ENCODE assay signal across 1 cellular context in genomic region chr21:41879190-41879998, GRCh38.
A peak's percentile ranks its signal among the peaks of the same experiment; 100 is the strongest.
TF ChIP-seq lines count a peak whose summit lies in the region.

Gene PRDM15 (minus strand): TSS chr21:41879344. CDS start chr21:41860363, 18,981 bp downstream.

TF ChIP-seq in K562, 482 proteins besides CTCF, POLR2A, EP300 and RAD21 (continued from another document and continues in another):
- peak; percentile 95 for TF ChIP-seq ZNF511 (CRISPR knock-in tag; IDR thresholded peaks at IDR 0.05)
- TF ChIP-seq TAF7 (tag; IDR thresholded peaks at IDR 0.05) = peak; percentile 81
- TF ChIP-seq NCOA4 (IDR thresholded peaks at IDR 0.05; ENCODE audit: partially characterized antibody) = no peak
- TF ChIP-seq FUS (optimal IDR thresholded peaks at IDR 0.05; ENCODE audit: low read depth, low read length) = no peak
- TF ChIP-seq NR4A1 (CRISPR knock-in tag; IDR thresholded peaks at IDR 0.05) = 0 out of 2 replicates have a peak, but pooled peaks have one; percentile 58
- TF ChIP-seq NR4A1 (tag; IDR thresholded peaks at IDR 0.05) = peak; percentile 82
- TF ChIP-seq MAZ (CRISPR knock-in tag; conservative IDR thresholded peaks at IDR 0.05 in 1 of 2, IDR thresholded peaks at IDR 0.05 in 1 of 2) = peak; percentile 44 to 77
- no peak for TF ChIP-seq ZNF311 (CRISPR knock-in tag; IDR thresholded peaks at IDR 0.05)
- peak; percentile 49; the same call in 1 of the 2 replicates for TF ChIP-seq ETV5 (CRISPR knock-in tag; IDR thresholded peaks at IDR 0.05; ENCODE audit: low read depth)
- no peak for TF ChIP-seq LCOR (CRISPR knock-in tag; IDR thresholded peaks at IDR 0.05)
- peak; percentile 61 for TF ChIP-seq PRPF4 (IDR thresholded peaks at IDR 0.05; ENCODE audit: insufficient read depth, low read depth, low read length, poor library complexity, severe bottlenecking)
- TF ChIP-seq CCNT2 (IDR thresholded peaks at IDR 0.05; ENCODE audit: borderline replicate concordance, extremely low read depth, insufficient read length, low read depth, low read length) = peak; percentile 20
- TF ChIP-seq KLF13 (tag; IDR thresholded peaks at IDR 0.05; ENCODE audit: borderline replicate concordance, low read depth) = 0 out of 2 replicates have a peak, but pooled peaks have one; percentile 21
- TF ChIP-seq ZNF431 (CRISPR knock-in tag; IDR thresholded peaks at IDR 0.05) = peak; percentile 35; the same call in 1 of the 2 replicates
- peak; percentile 85 for TF ChIP-seq POLR2G (IDR thresholded peaks at IDR 0.05; ENCODE audit: low read depth, low read length)
- TF ChIP-seq KLF1 (tag; IDR thresholded peaks at IDR 0.05) = peak; percentile 71; the same call in 1 of the 2 replicates
- TF ChIP-seq EGR1 (conservative IDR thresholded peaks at IDR 0.05) = peak; percentile 94
- TF ChIP-seq NEUROD1 (IDR thresholded peaks at IDR 0.05; ENCODE audit: borderline replicate concordance, low read depth, low read length, partially characterized antibody) = peak; percentile 74
- peak; percentile 14; the same call in 1 of the 2 replicates for TF ChIP-seq USF2 (CRISPR knock-in tag; IDR thresholded peaks at IDR 0.05)
- peak; percentile 87 to 94 for TF ChIP-seq E2F6 (IDR thresholded peaks at IDR 0.05; ENCODE audit: borderline replicate concordance in 1 of 2, extremely low read depth in 1 of 2, insufficient read depth in 1 of 2, insufficient read length in 1 of 2, low read depth in 1 of 2, low read length in 1 of 2, poor library complexity in 1 of 2, severe bottlenecking in 1 of 2)
- peak; percentile 98 for TF ChIP-seq ZFX (CRISPR knock-in tag; IDR thresholded peaks at IDR 0.05)
- TF ChIP-seq GABPA (tag; conservative IDR thresholded peaks at IDR 0.05; ENCODE audit: low read depth) = peak; percentile 96
- no peak for TF ChIP-seq ZNF778 (CRISPR knock-in tag; IDR thresholded peaks at IDR 0.05)
- TF ChIP-seq XRCC5 (IDR thresholded peaks at IDR 0.05; ENCODE audit: low read depth, low read length) = 0 out of 2 replicates have a peak, but pooled peaks have one; percentile 50
- TF ChIP-seq FOXO4 (CRISPR knock-in tag; IDR thresholded peaks at IDR 0.05) = no peak
- TF ChIP-seq TBP (optimal IDR thresholded peaks at IDR 0.05; ENCODE audit: low read depth, low read length) = peak; percentile 59
- peak; percentile 90 for TF ChIP-seq L3MBTL2 (IDR thresholded peaks at IDR 0.05)
- no peak for TF ChIP-seq SRSF9 (IDR thresholded peaks at IDR 0.05; ENCODE audit: borderline replicate concordance, low read depth, low read length)
- TF ChIP-seq NKRF (IDR thresholded peaks at IDR 0.05; ENCODE audit: borderline replicate concordance) = peak; percentile 34; the same call in 1 of the 2 replicates
- peak in 1 of 2 experiments; percentile 54; a peak in 1 of 4 replicates for TF ChIP-seq HDAC1 (IDR thresholded peaks at IDR 0.05)
- TF ChIP-seq NCOA1 (IDR thresholded peaks at IDR 0.05; ENCODE audit: low read depth) = no peak
- no peak for TF ChIP-seq DIDO1 (tag; IDR thresholded peaks at IDR 0.05; ENCODE audit: low read depth)
- TF ChIP-seq STAT5A (IDR thresholded peaks at IDR 0.05; ENCODE audit: borderline replicate concordance, low read length) = no peak
- TF ChIP-seq SREBF1 (IDR thresholded peaks at IDR 0.05; ENCODE audit: borderline replicate concordance, low read depth, low read length) = no peak
- no peak for TF ChIP-seq MCM3 (IDR thresholded peaks at IDR 0.05)
- no peak for TF ChIP-seq FOXK2 (conservative IDR thresholded peaks at IDR 0.05 in 1 of 2, IDR thresholded peaks at IDR 0.05 in 1 of 2; ENCODE audit: low read depth in 2 of 2)
- TF ChIP-seq YY1 (IDR thresholded peaks at IDR 0.05; ENCODE audit: borderline replicate concordance in 1 of 3, control insufficient read depth in 1 of 3, extremely low read depth in 1 of 3, insufficient read depth in 3 of 3, insufficient read length in 1 of 3, insufficient replicate concordance in 2 of 3, low read depth in 1 of 3, low read length in 2 of 3) = peak in 2 of 3 experiments; percentile 17 to 30
- no peak for TF ChIP-seq SFPQ (IDR thresholded peaks at IDR 0.05; ENCODE audit: low read depth, low read length)
- no peak for TF ChIP-seq CBX2 (IDR thresholded peaks at IDR 0.05; ENCODE audit: insufficient read depth, low read length, poor library complexity, severe bottlenecking)
- no peak for TF ChIP-seq NCOA6 (IDR thresholded peaks at IDR 0.05)
- no peak for TF ChIP-seq PPARD (CRISPR knock-in tag; IDR thresholded peaks at IDR 0.05)
- TF ChIP-seq ATF1 (CRISPR knock-in tag; IDR thresholded peaks at IDR 0.05) = no peak
- TF ChIP-seq ATF1 (tag; IDR thresholded peaks at IDR 0.05) = peak; percentile 18; the same call in 1 of the 2 replicates
- 0 out of 2 replicates have a peak, but pooled peaks have one; percentile 30 for TF ChIP-seq TEAD4 (IDR thresholded peaks at IDR 0.05; ENCODE audit: low read length)
- TF ChIP-seq TEAD4 (CRISPR knock-in tag; IDR thresholded peaks at IDR 0.05; ENCODE audit: borderline replicate concordance) = no peak
- peak; percentile 57 for TF ChIP-seq CREM (IDR thresholded peaks at IDR 0.05; ENCODE audit: low read depth)
- TF ChIP-seq TFE3 (CRISPR knock-in tag; IDR thresholded peaks at IDR 0.05) = no peak
- no peak for TF ChIP-seq STAT6 (CRISPR knock-in tag; IDR thresholded peaks at IDR 0.05)
- no peak for TF ChIP-seq POU5F1 (IDR thresholded peaks at IDR 0.05; ENCODE audit: borderline replicate concordance, low read depth, low read length, partially characterized antibody)
- no peak for TF ChIP-seq ZNF23 (CRISPR knock-in tag; IDR thresholded peaks at IDR 0.05)
- 0 out of 2 replicates have a peak, but pooled peaks have one; percentile 65 for TF ChIP-seq CHCHD3 (CRISPR knock-in tag; IDR thresholded peaks at IDR 0.05)
- TF ChIP-seq AFF4 (CRISPR knock-in tag; IDR thresholded peaks at IDR 0.05) = peak; percentile 83
- TF ChIP-seq GABPB1 (CRISPR knock-in tag; IDR thresholded peaks at IDR 0.05) = peak; percentile 74
